16 cellular contexts compared by ENCODE assay signal in the genomic region with DNA sequence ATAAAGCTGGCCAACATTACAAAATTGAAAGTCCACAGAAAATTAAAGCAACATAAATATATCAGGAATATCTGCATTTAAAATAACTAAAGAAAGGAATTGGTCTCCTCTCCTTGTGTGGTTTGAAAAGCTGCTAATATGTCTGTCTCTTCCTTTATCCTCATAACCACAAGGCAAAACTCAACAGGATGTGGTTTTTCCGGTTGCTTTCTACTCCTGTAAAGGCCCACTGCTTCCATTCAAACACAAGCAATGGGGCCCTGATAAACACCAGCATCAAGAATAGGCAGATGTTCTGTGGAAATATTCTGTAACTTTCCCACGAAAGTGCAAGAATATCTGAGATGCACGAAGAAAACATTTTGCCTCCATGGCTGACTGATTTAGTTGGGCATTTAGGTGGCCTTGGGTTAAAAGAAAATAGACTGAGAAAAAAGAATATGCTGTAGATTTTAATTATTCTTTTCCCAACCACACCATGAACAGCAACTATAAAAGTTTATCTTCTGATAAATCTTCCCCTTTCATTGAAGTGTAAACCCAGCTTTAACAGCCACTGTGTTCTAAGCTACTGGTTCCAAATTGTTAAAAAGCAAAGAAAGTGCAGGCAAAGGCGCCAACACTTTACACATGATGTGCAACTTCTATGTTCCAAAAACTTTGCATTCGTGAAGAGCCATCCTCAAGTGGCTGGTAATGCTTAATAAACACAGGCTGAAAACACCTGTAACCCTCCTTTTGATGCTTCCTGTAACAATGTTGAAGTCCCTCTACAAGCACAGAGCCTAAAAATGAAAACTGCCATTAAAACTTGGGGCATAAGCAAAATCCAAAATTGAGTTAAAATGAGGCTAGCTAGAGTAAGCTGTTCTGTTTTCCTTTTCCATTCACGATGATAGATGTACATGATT. TPM values are rescaled to one million over a fixed set of nuclear protein-coding genes. Genes with fewer than 3 reads are reported as not detected.
DNase-seq lines count a peak whose midpoint lies in the region; TF ChIP-seq lines count a peak whose summit lies in the region.
"Had no signal": no experiment of that assay in that cellular context is flagged by ENCODE, and none has a peak within 500 bp of the region (broad histone marks: within the 10 kb centered on the region; RNA-seq: fewer than 3 reads in every experiment).

No MANE protein-coding gene starts in this region.

- H3K4me1 ChIP-seq in BLaER1 (peaks cover 30% of the 10 kb centered on the region), Peyer's patch (no peaks in the 10 kb centered on the region)

- TF ChIP-seq POLR2A in Peyer's patch (IDR thresholded peaks at IDR 0.05), result no peak

- no peak overlapping the region for H3K9ac ChIP-seq in BLaER1

- in situ Hi-C loops in SK-MEL-5 (cut with HindIII; ENCODE audit: low pct_unique_long_range_greater_than_20kb, low sequenced_read_pairs), result no loop called here

- DNase-seq in Jurkat, Clone E6-1 (ENCODE audit: low read depth, low spot score), result peak; percentile 98
- DNase-seq in SK-MEL-5 (ENCODE audit: low read depth, low spot score), result peak; percentile 32
- DNase-seq in epithelial cell of proximal tubule (ENCODE audit: low read depth), result peak; percentile 35
- DNase-seq in NCI-H526 treated with DMSO at 0.1 percent for 48 hours (lab: John Stamatoyannopoulos, UW), result no peak
- DNase-seq in DMS 273 treated with DMSO at 0.1 percent for 48 hours (lab: John Stamatoyannopoulos, UW), result no peak
- no peak for DNase-seq in NCI-H2029 (lab: John Stamatoyannopoulos, UW)
- no peak for DNase-seq in Peyer's patch
- DNase-seq: activated naive CD8-positive, alpha-beta T cell treated with anti-CD3 and anti-CD28 coated beads for 36 hours; DMS153; H7; NCI-H1930; stimulated activated CD4-positive, alpha-beta T cell treated with anti-CD3 and anti-CD28 coated beads, Interleukin-4, amount 100 ng/mL, for 1 hour; stimulated activated naive B cell treated with anti-CD40 and anti-IgM and Interleukin-4, amounts not matched to agents 10 μg/mL and 1 μg/mL and 100 μg/mL, for 72 hours; T-helper 2 cell had no signal

- H3K4me2 ChIP-seq in BLaER1, result peak overlapping the region; percentile 69

- H4K20me1 ChIP-seq in BLaER1, result no peaks in the 10 kb centered on the region

- H3K27ac ChIP-seq in BLaER1 (no peak overlapping the region; the same call in 1 of the 2 replicates), Peyer's patch (no peak overlapping the region)

- TF ChIP-seq CTCF in epithelial cell of proximal tubule (conservative IDR thresholded peaks at IDR 0.05; ENCODE audit: low read depth, low read length) (no peak), Peyer's patch (IDR thresholded peaks at IDR 0.05) (no peak)

- no peaks in the 10 kb centered on the region for H3K9me3 ChIP-seq in BLaER1
- H3K9me3 ChIP-seq in Peyer's patch, result no peaks in the 10 kb centered on the region

- H3K27me3 ChIP-seq in BLaER1 (no peaks in the 10 kb centered on the region), Peyer's patch (no peaks in the 10 kb centered on the region)

- no peaks in the 10 kb centered on the region for H3K36me3 ChIP-seq in BLaER1
- no peaks in the 10 kb centered on the region for H3K36me3 ChIP-seq in Peyer's patch

- H3K4me3 ChIP-seq in BLaER1 (no peak overlapping the region), epithelial cell of proximal tubule (ENCODE audit: low read depth, low read length) (no peak overlapping the region), Peyer's patch (no peak overlapping the region)
- peak overlapping the region; percentile 17 for H3K4me3 ChIP-seq in Jurkat, Clone E6-1 (ENCODE audit: low read length)

RNA-seq across cellular contexts. Expression of gene NDST3, which starts 50.5 kb away (rescaled TPM):
- polyA plus RNA-seq in Jurkat, Clone E6-1 (2012; ENCODE audit: insufficient read depth, insufficient read length), result 26.7 TPM
- 0.05 TPM in 1 of 2 replicates, not detected in the other for total RNA-seq in SK-MEL-5 (2014; rRNA removed; shearing (Covaris generic))
- 0.03 TPM in 1 of 2 replicates, not detected in the other for polyA plus RNA-seq in SK-MEL-5 (2015; cell fraction: cytosol; rRNA removed)
- 0.22 and 0.80 TPM in 2 replicates for polyA plus RNA-seq in SK-MEL-5 (2015; cell fraction: nucleus; rRNA removed)
- total RNA-seq in epithelial cell of proximal tubule (1.4 TPM in 1 of 2 replicates, not detected in the other), Peyer's patch (not detected)
- total RNA-seq: activated naive CD8-positive, alpha-beta T cell treated with anti-CD3 and anti-CD28 coated beads for 36 hours; pulmonary artery endothelial cell had no signal

Comparison
In these comparisons a context has a peak if more than half of its experiments do, and no peak if none do; other contexts are left out.
1. DNase-seq: peak in Jurkat, Clone E6-1 (single experiment), SK-MEL-5 (single experiment) and epithelial cell of proximal tubule (single experiment); none in NCI-H526 treated with DMSO at 0.1 percent for 48 hours (single experiment), DMS 273 treated with DMSO at 0.1 percent for 48 hours (single experiment), NCI-H2029 (single experiment) and Peyer's patch (0 of 3).